In genomic region chr6:41785254-41785653, GRCh38 we compare ENCODE assay signal across 13 cellular contexts. TPM values are rescaled to one million over a fixed set of nuclear protein-coding genes. Genes with fewer than 3 reads are reported as not detected.
A peak's percentile ranks its signal among the peaks of the same experiment; 100 is the strongest.
DNase-seq lines count a peak whose midpoint lies in the region; ATAC-seq and TF ChIP-seq lines count a peak whose summit lies in the region.
"Had no signal": no experiment of that assay in that cellular context is flagged by ENCODE, and none has a peak within 500 bp of the region (broad histone marks: within the 10 kb centered on the region; RNA-seq: fewer than 3 reads in every experiment).

No MANE protein-coding gene starts in this region.

- peaks cover 31% of the 10 kb centered on the region for H3K4me1 Mint-ChIP-seq in neural crest cell

- H3K9me1 ChIP-seq in IMR-90 (ENCODE audit: insufficient read depth, low read length), result peaks cover 3% of the 10 kb centered on the region; the same call in 1 of the 2 replicates

- H2AK9ac ChIP-seq in IMR-90 (replicated peaks; ENCODE audit: low read depth, low read length, poor library complexity), result peak overlapping the region; percentile 93

- H3K79me2 ChIP-seq in SK-N-SH (ENCODE audit: insufficient read depth), result peaks cover 26% of the 10 kb centered on the region

- H3K27ac ChIP-seq in SK-N-SH (ENCODE audit: low read depth in 2 of 2, low read length in 1 of 2), result no peak overlapping the region
- H3K27ac ChIP-seq in IMR-90 (ENCODE audit: insufficient read depth, low read length), result no peak overlapping the region
- H3K27ac ChIP-seq in duodenal mucosa (ENCODE audit: low read depth, low read length), result peak overlapping the region; percentile 17

- DNase-seq in SK-N-SH (no peak), IMR-90 (no peak), neural crest cell (ENCODE audit: low read depth, low spot score) (no peak), NCI-H1092 treated with DMSO at 0.1 percent for 48 hours (lab: John Stamatoyannopoulos, UW) (no peak)
- DNase-seq: activated T-cell treated with anti-CD3 and anti-CD28 coated beads, Interleukin-2, amount 50 U/mL, for 1 hour; central memory CD4-positive, alpha-beta T cell had no signal

- H4K20me1 ChIP-seq in SK-N-SH (ENCODE audit: insufficient read depth), result no peaks in the 10 kb centered on the region
- no peaks in the 10 kb centered on the region for H4K20me1 ChIP-seq in IMR-90 (ENCODE audit: insufficient read depth, low read length)

- H4K8ac ChIP-seq in IMR-90 (ENCODE audit: low read depth in 2 of 2, low read length in 2 of 2), result no peak overlapping the region

- in situ Hi-C loops in IMR-90 (cut with MboI; ENCODE audit: low sequenced_read_pairs), result loop anchor here (10.0 kb wide), 1 partner anchor 150 kb away; no protein-coding TSS in a partner anchor

- no peak for TF ChIP-seq CTCF in SK-N-SH (IDR thresholded peaks at IDR 0.05)
- no peak for TF ChIP-seq CTCF in IMR-90 (conservative IDR thresholded peaks at IDR 0.05; ENCODE audit: low read depth, low read length)
- no peak for TF ChIP-seq CTCF in neural crest cell (conservative IDR thresholded peaks at IDR 0.05)

- H3K9ac ChIP-seq in SK-N-SH, result no peak overlapping the region
- peak overlapping the region; percentile 53; the same call in 1 of the 2 replicates for H3K9ac ChIP-seq in IMR-90 (ENCODE audit: low read depth, low read length)
- H3K9ac ChIP-seq in duodenal mucosa (ENCODE audit: low read depth in 1 of 2, low read length in 2 of 2), result peak overlapping the region in 1 of 2 donors; percentile 15

- no peak overlapping the region for H2AFZ ChIP-seq in SK-N-SH (ENCODE audit: low read depth)
- no peak overlapping the region for H2AFZ ChIP-seq in IMR-90 (replicated peaks; ENCODE audit: low read length, poor library complexity)

- ATAC-seq in SK-N-SH treated with all-trans-retinoic acid at 6 μM for 48 hours (no peak), IMR-90 (ENCODE audit: low read depth) (no peak), GM18907 (IDR thresholded peaks at IDR 0.05; ENCODE audit: unreplicated experiment) (no peak), GM21528 (IDR thresholded peaks at IDR 0.05; ENCODE audit: low FRiP score, unreplicated experiment) (no peak)

- H3K9me3 Mint-ChIP-seq in neural crest cell, result no peaks in the 10 kb centered on the region

- H3K4me2 ChIP-seq in SK-N-SH, result peak overlapping the region; percentile 92
- H3K4me2 ChIP-seq in IMR-90 (ENCODE audit: low read depth, low read length), result no peak overlapping the region

- no peak overlapping the region for H2BK120ac ChIP-seq in IMR-90 (ENCODE audit: low read depth, low read length)

- H3K27me3 Mint-ChIP-seq in neural crest cell (ENCODE audit: low read depth), result peaks cover 13% of the 10 kb centered on the region

- peaks cover 20 to 40% of the 10 kb centered on the region in 2 experiments for H3K79me1 ChIP-seq in IMR-90 (ENCODE audit: low read depth in 1 of 2, low read length in 2 of 2)

- POLR2A ChIA-PET in SK-N-SH (lab: Yijun Ruan, JAX), result interaction anchor here (3.5 kb wide), 1 partner anchor 51 kb away, joined by 23 read pairs; the partner anchor contains the start of gene TFEB
- POLR2A ChIA-PET in IMR-90 (lab: Charles Lee; ENCODE audit: unreplicated experiment), result no interaction called here

- H3K4me3 ChIP-seq in SK-N-SH (ENCODE audit: low read depth in 2 of 2, low read length in 1 of 2) (0 out of 4 replicates have a peak overlapping the region, but pooled peaks of 1 of the 2 experiments have one; percentile 100), IMR-90 (ENCODE audit: insufficient read depth, low read depth, low read length) (no peak overlapping the region), duodenal mucosa (ENCODE audit: low read depth in 1 of 2, low read length in 2 of 2) (peak overlapping the region in 1 of 2 donors; percentile 89)

- 95% methylated on average over 8 of the region's 11 CpGs for WGBS in SK-N-SH (ENCODE audit: low lambda C conversion rate)
- no CpG with 5 or more reads among the region's 11 CpGs for WGBS in IMR-90 (ENCODE audit: extremely low coverage in 2 of 2, insufficient read length in 1 of 2), 2 experiments

- peak overlapping the region; percentile 81 for H3K4me3 Mint-ChIP-seq in neural crest cell

- H3K23ac ChIP-seq in IMR-90 (ENCODE audit: low read depth, low read length), result peak overlapping the region; percentile 98; the same call in 1 of the 2 replicates

- no peak for TF ChIP-seq POLR2A in IMR-90 (IDR thresholded peaks at IDR 0.05; ENCODE audit: low read depth, low read length)

- CTCF ChIA-PET in SK-N-SH (lab: Yijun Ruan, JAX), result interaction anchor here (0.8 to 8.9 kb wide), 21 partner anchors 9 to 417 kb away, joined by 3 to 118 read pairs (median 8); partner anchors contain the start of genes BYSL, MED20 and TFEB
- CTCF ChIA-PET in IMR-90 (lab: Yijun Ruan, JAX), result interaction anchor here (0.6 to 2.9 kb wide), 4 partner anchors 80 to 687 kb away, joined by 3 to 9 read pairs (median 4); no protein-coding TSS in a partner anchor

- no peaks in the 10 kb centered on the region for H3K9me3 ChIP-seq in SK-N-SH
- H3K9me3 ChIP-seq in IMR-90 (ENCODE audit: control insufficient read depth, insufficient read depth, low read length), result no peaks in the 10 kb centered on the region
- H3K9me3 ChIP-seq in duodenal mucosa (ENCODE audit: control insufficient read depth in 1 of 2, low read length in 2 of 2), result no peaks in the 10 kb centered on the region

- H3F3A ChIP-seq in SK-N-SH (replicated peaks; ENCODE audit: insufficient read depth), result peaks cover 15% of the 10 kb centered on the region

- H2AK5ac ChIP-seq in IMR-90 (ENCODE audit: low read depth, low read length), result no peak overlapping the region; the same call in 1 of the 2 replicates

- no peak overlapping the region for H3K56ac ChIP-seq in IMR-90 (ENCODE audit: extremely low read depth, insufficient read depth, low read length)

- no peak overlapping the region for H2BK5ac ChIP-seq in IMR-90 (ENCODE audit: low read depth, low read length, poor library complexity, severe bottlenecking)

- no TSS peak for BruUV-seq in IMR-90 (replicated peaks; lab: Mats Ljungman, UMichigan)

- H2BK20ac ChIP-seq in IMR-90 (ENCODE audit: low read depth, low read length), result no peak overlapping the region

- dilution Hi-C loops in IMR-90 (cut with HindIII; ENCODE audit: low sequenced_read_pairs, unreplicated experiment), result no loop called here

- intact Hi-C loops in IMR-90 (cut with micrococcal nuclease), result loop anchor here (10.0 kb wide), 2 partner anchors 380 to 430 kb away; partner anchors contain the start of gene MRPS10

- H4K5ac ChIP-seq in IMR-90 (ENCODE audit: low read depth, low read length), result no peak overlapping the region

- peaks cover 17 to 23% of the 10 kb centered on the region in 2 experiments for H3K36me3 ChIP-seq in SK-N-SH (replicated peaks in 1 of 2; ENCODE audit: control insufficient read depth in 1 of 2, insufficient read depth in 2 of 2, low read length in 1 of 2)
- H3K36me3 ChIP-seq in IMR-90 (ENCODE audit: control insufficient read depth, insufficient read depth, low read length), result peaks cover 10% of the 10 kb centered on the region
- H3K36me3 ChIP-seq in duodenal mucosa (ENCODE audit: control insufficient read depth in 1 of 2, insufficient read depth in 2 of 2, low read length in 2 of 2), result peaks cover 10 to 14% of the 10 kb centered on the region in 2 donors

- TF ChIP-seq RAD21 in SK-N-SH (IDR thresholded peaks at IDR 0.05; ENCODE audit: low read length), result no peak
- TF ChIP-seq RAD21 in IMR-90 (IDR thresholded peaks at IDR 0.05; ENCODE audit: low read length), result no peak

- TF ChIP-seq EP300 in SK-N-SH (IDR thresholded peaks at IDR 0.05; ENCODE audit: borderline replicate concordance in 1 of 2, low read depth in 1 of 2, low read length in 1 of 2), result no peak

- H3K9me2 ChIP-seq in SK-N-SH, result no peaks in the 10 kb centered on the region

- no peak overlapping the region for H3K27ac Mint-ChIP-seq in neural crest cell (ENCODE audit: unreplicated experiment)

- H3K36me3 Mint-ChIP-seq in neural crest cell (ENCODE audit: low read depth), result peaks cover 8% of the 10 kb centered on the region

- no peak overlapping the region for H3K4ac ChIP-seq in IMR-90 (ENCODE audit: low read depth, low read length)

- no peak overlapping the region for H3K14ac ChIP-seq in IMR-90 (replicated peaks; ENCODE audit: low read depth, low read length)

- H2BK15ac ChIP-seq in IMR-90 (ENCODE audit: low read depth, low read length), result no peak overlapping the region

- no peak overlapping the region for H3K18ac ChIP-seq in IMR-90 (ENCODE audit: low read depth, low read length)

- H3K27me3 ChIP-seq in SK-N-SH (ENCODE audit: insufficient read depth) (no peaks in the 10 kb centered on the region), IMR-90 (ENCODE audit: control insufficient read depth, insufficient read depth, low read length) (no peaks in the 10 kb centered on the region), duodenal mucosa (ENCODE audit: control insufficient read depth in 1 of 2, insufficient read depth in 2 of 2, low read length in 2 of 2) (no peaks in the 10 kb centered on the region)

- no peak overlapping the region for H4K91ac ChIP-seq in IMR-90 (ENCODE audit: insufficient read depth, low read depth, low read length)

- H3K4me1 ChIP-seq in SK-N-SH (ENCODE audit: control insufficient read depth in 1 of 2, insufficient read depth in 2 of 2, low read depth in 1 of 2, low read length in 1 of 2) (peaks cover 14 to 26% of the 10 kb centered on the region in 2 experiments; a peak in 2 of 4 replicates), IMR-90 (ENCODE audit: control insufficient read depth, insufficient read depth, low read length) (peaks cover 11% of the 10 kb centered on the region), duodenal mucosa (ENCODE audit: control insufficient read depth in 1 of 2, insufficient read depth in 2 of 2, low read length in 2 of 2) (peaks cover 39 to 48% of the 10 kb centered on the region in 2 donors)

RNA-seq across cellular contexts. Expression of gene TOMM6, which starts 2.2 kb away (rescaled TPM):
- 493 and 565 TPM in 2 replicates for polyA plus RNA-seq in SK-N-SH (2012; rRNA removed)
- polyA plus RNA-seq in SK-N-SH (2012; cell fraction: cytosol; rRNA removed), result 608 and 661 TPM in 2 replicates
- polyA plus RNA-seq in SK-N-SH (2012; cell fraction: nucleus; rRNA removed), result 171 and 252 TPM in 2 replicates
- total RNA-seq in IMR-90 (2012; rRNA removed), result 120 and 128 TPM in 2 replicates
- 204 and 227 TPM in 2 replicates for polyA plus RNA-seq in IMR-90 (2012; rRNA removed)
- 153 and 242 TPM in 2 replicates for polyA plus RNA-seq in IMR-90 (2012; cell fraction: cytosol; rRNA removed)
- polyA plus RNA-seq in IMR-90 (2012; cell fraction: nucleus; rRNA removed; ENCODE audit: low replicate concordance), result 16.5 and 124 TPM in 2 replicates
- total RNA-seq in neural crest cell, result 248 and 249 TPM in 2 replicates

RNA-seq across cellular contexts. Expression of gene PRICKLE4, which starts 4.7 kb away (rescaled TPM):
- 3.9 and 5.0 TPM in 2 replicates for polyA plus RNA-seq in SK-N-SH (2012; rRNA removed)
- 0.46 and 0.96 TPM in 2 replicates for polyA plus RNA-seq in SK-N-SH (2012; cell fraction: cytosol; rRNA removed)
- 57.9 and 78.4 TPM in 2 replicates for polyA plus RNA-seq in SK-N-SH (2012; cell fraction: nucleus; rRNA removed)
- total RNA-seq in IMR-90 (2012; rRNA removed), result not detected in 2 replicates
- 0.72 and 0.99 TPM in 2 replicates for polyA plus RNA-seq in IMR-90 (2012; rRNA removed)
- 0.24 and 0.64 TPM in 2 replicates for polyA plus RNA-seq in IMR-90 (2012; cell fraction: cytosol; rRNA removed)
- 8.3 and 34.1 TPM in 2 replicates for polyA plus RNA-seq in IMR-90 (2012; cell fraction: nucleus; rRNA removed; ENCODE audit: low replicate concordance)
- total RNA-seq in neural crest cell, result 2.9 and 4.1 TPM in 2 replicates
- total RNA-seq: A172 had no signal

RNA-seq across cellular contexts. Expression of gene FRS3, which starts 5.6 kb away (rescaled TPM):
- 7.5 and 8.6 TPM in 2 replicates for polyA plus RNA-seq in SK-N-SH (2012; rRNA removed)
- 5.0 and 6.0 TPM in 2 replicates for polyA plus RNA-seq in SK-N-SH (2012; cell fraction: cytosol; rRNA removed)
- 20.0 and 30.2 TPM in 2 replicates for polyA plus RNA-seq in SK-N-SH (2012; cell fraction: nucleus; rRNA removed)
- 0.28 and 0.54 TPM in 2 replicates for total RNA-seq in IMR-90 (2012; rRNA removed)
- 3.8 and 4.3 TPM in 2 replicates for polyA plus RNA-seq in IMR-90 (2012; rRNA removed)
- polyA plus RNA-seq in IMR-90 (2012; cell fraction: cytosol; rRNA removed), result 2.6 and 3.8 TPM in 2 replicates
- 11.0 and 15.2 TPM in 2 replicates for polyA plus RNA-seq in IMR-90 (2012; cell fraction: nucleus; rRNA removed; ENCODE audit: low replicate concordance)
- total RNA-seq in neural crest cell, result 6.8 and 7.1 TPM in 2 replicates

RNA-seq across cellular contexts. Expression of gene PGC, which starts 38.1 kb away (rescaled TPM):
- polyA plus RNA-seq in SK-N-SH (2012; rRNA removed), result not detected in 2 replicates
- polyA plus RNA-seq in SK-N-SH (2012; cell fraction: cytosol; rRNA removed), result not detected in 2 replicates
- polyA plus RNA-seq in SK-N-SH (2012; cell fraction: nucleus; rRNA removed), result not detected in 2 replicates
- total RNA-seq in IMR-90 (2012; rRNA removed), result not detected in 2 replicates
- polyA plus RNA-seq in IMR-90 (2012; rRNA removed), result not detected in 2 replicates
- polyA plus RNA-seq in IMR-90 (2012; cell fraction: cytosol; rRNA removed), result not detected in 2 replicates
- polyA plus RNA-seq in IMR-90 (2012; cell fraction: nucleus; rRNA removed; ENCODE audit: low replicate concordance), result not detected in 2 replicates
- not detected in 2 replicates for total RNA-seq in neural crest cell
- total RNA-seq: A172, NCI-H460, ureter had no signal

RNA-seq across cellular contexts. Expression of gene TFEB, which starts 49.8 kb away (rescaled TPM):
- polyA plus RNA-seq in SK-N-SH (2012; rRNA removed) (6.2 and 6.7 TPM in 2 replicates), IMR-90 (2012; rRNA removed) (4.7 and 4.9 TPM in 2 replicates)
- polyA plus RNA-seq in SK-N-SH (2012; cell fraction: cytosol; rRNA removed), result 2.8 and 4.4 TPM in 2 replicates
- 15.1 and 17.2 TPM in 2 replicates for polyA plus RNA-seq in SK-N-SH (2012; cell fraction: nucleus; rRNA removed)
- total RNA-seq in IMR-90 (2012; rRNA removed) (4.4 and 4.5 TPM in 2 replicates), neural crest cell (1.1 and 1.3 TPM in 2 replicates)
- 3.7 and 4.9 TPM in 2 replicates for polyA plus RNA-seq in IMR-90 (2012; cell fraction: cytosol; rRNA removed)
- 8.0 and 14.7 TPM in 2 replicates for polyA plus RNA-seq in IMR-90 (2012; cell fraction: nucleus; rRNA removed; ENCODE audit: low replicate concordance)
